ENCODE assay signal across 22 cellular contexts in genomic region chr1:59553381-59553780, GRCh38.
DNase-seq lines count a peak whose midpoint lies in the region; ATAC-seq, FAIRE-seq and TF ChIP-seq lines count a peak whose summit lies in the region.
"Had no signal": no experiment of that assay in that cellular context is flagged by ENCODE, and none has a peak within 500 bp of the region (broad histone marks: within the 10 kb centered on the region; RNA-seq: fewer than 3 reads in every experiment).

No MANE protein-coding gene starts in this region.

- POLR2A ChIA-PET in HepG2 (lab: Yijun Ruan, JAX), result no interaction called here

- H3K4me1 ChIP-seq in right lobe of liver (peaks cover 0 to 45% (median 17%) of the 10 kb centered on the region in 4 donors), HepG2 (ENCODE audit: insufficient read depth, low read length) (peaks cover 83% of the 10 kb centered on the region), uterus (peaks cover 0 to 14% of the 10 kb centered on the region in 2 donors)
- H3K4me1 ChIP-seq: A549, BLaER1 had no signal

- no peak for TF ChIP-seq RAD21 in HepG2 (CRISPR knock-in tag; IDR thresholded peaks at IDR 0.05)

- H3K36me3 Mint-ChIP-seq in mesothelial cell of epicardium, result peaks cover 14% of the 10 kb centered on the region

- TF ChIP-seq POLR2A in right lobe of liver (IDR thresholded peaks at IDR 0.05) (no peak), HepG2 (IDR thresholded peaks at IDR 0.05; ENCODE audit: insufficient read depth in 1 of 2, low read depth in 2 of 2, low read length in 2 of 2) (no peak), uterus (IDR thresholded peaks at IDR 0.05) (no peak)

- peaks cover 10% of the 10 kb centered on the region for H3K9me3 Mint-ChIP-seq in mesothelial cell of epicardium

- H3K79me2 ChIP-seq in HepG2 (ENCODE audit: insufficient read depth, low read length), result no peaks in the 10 kb centered on the region

- whole genome bisulfite sequencing in right lobe of liver (ENCODE audit: insufficient coverage, low coverage, low lambda C conversion rate, missing lambda C conversion rate), result 79% methylated on average over 4 of the region's 4 CpGs
- 98% methylated on average over 4 of the region's 4 CpGs for WGBS in HepG2 (ENCODE audit: low lambda C conversion rate)

- H3K9ac ChIP-seq in HepG2 (ENCODE audit: insufficient read depth, low read depth, low read length), result no peak overlapping the region
- H3K9ac ChIP-seq: BLaER1 had no signal

- ATAC-seq in right lobe of liver (no peak), HepG2 (no peak), HG02885 (IDR thresholded peaks at IDR 0.05; ENCODE audit: poor library complexity, unreplicated experiment) (no peak), GM19463 (IDR thresholded peaks at IDR 0.05; ENCODE audit: unreplicated experiment) (no peak)
- ATAC-seq: A549, GM12878, GM23338, K562 had no signal

- H3K4me3 ChIP-seq in right lobe of liver (no peak overlapping the region), HepG2 (replicated peaks in 1 of 3; ENCODE audit: insufficient read depth in 1 of 3, low read depth in 2 of 3, low read length in 3 of 3) (no peak overlapping the region), choroid plexus epithelial cell (ENCODE audit: low read depth, low read length) (no peak overlapping the region), uterus (no peak overlapping the region)
- H3K4me3 ChIP-seq: A549, BLaER1, GM12878, GM23338, K562 had no signal

- TF ChIP-seq CTCF in right lobe of liver (IDR thresholded peaks at IDR 0.05) (no peak), HepG2 (CRISPR knock-in tag; IDR thresholded peaks at IDR 0.05) (no peak), choroid plexus epithelial cell (conservative IDR thresholded peaks at IDR 0.05; ENCODE audit: low read depth, low read length) (no peak), mesothelial cell of epicardium (IDR thresholded peaks at IDR 0.05; ENCODE audit: unreplicated experiment) (no peak), uterus (IDR thresholded peaks at IDR 0.05) (no peak)

- H3K4me2 ChIP-seq in HepG2 (ENCODE audit: low read depth, low read length), result no peak overlapping the region
- H3K4me2 ChIP-seq: A549, BLaER1, GM23338 had no signal

- no peak for DNase-seq in right lobe of liver
- no peak for DNase-seq in HepG2 (ENCODE audit: low spot score)
- DNase-seq in choroid plexus epithelial cell (ENCODE audit: low read depth), result peak; percentile 67
- no peak for DNase-seq in mesothelial cell of epicardium (ENCODE audit: low spot score in 2 of 2, unreplicated experiment in 2 of 2)
- no peak for DNase-seq in uterus
- no peak for DNase-seq in cortex of kidney (lab: John Stamatoyannopoulos, UW)
- DNase-seq: CD4-positive, alpha-beta memory T cell; DMS153; DMS79 treated with DMSO at 0.1 percent for 48 hours; EL; HCEC 1CT; HFFc6 had no signal

- H3K36me3 ChIP-seq in right lobe of liver, result peaks cover 0 to 7% (median 3%) of the 10 kb centered on the region in 4 donors
- no peaks in the 10 kb centered on the region; a peak in 1 of 5 replicates for H3K36me3 ChIP-seq in HepG2 (replicated peaks in 1 of 2; ENCODE audit: control insufficient read depth in 1 of 2, insufficient read depth in 2 of 2, low read length in 2 of 2)
- no peaks in the 10 kb centered on the region for H3K36me3 ChIP-seq in uterus

- H3K27me3 ChIP-seq in right lobe of liver (no peaks in the 10 kb centered on the region), HepG2 (ENCODE audit: control insufficient read depth in 1 of 2, insufficient read depth in 2 of 2, low read length in 2 of 2) (no peaks in the 10 kb centered on the region), uterus (no peaks in the 10 kb centered on the region)
- H3K27me3 ChIP-seq: BLaER1 had no signal

- CTCF ChIA-PET in HepG2 (lab: Yijun Ruan, JAX; ENCODE audit: low intra/inter-chr PET ratio, low total read pairs), result no interaction called here

- TF ChIP-seq EP300 in HepG2 (IDR thresholded peaks at IDR 0.05; ENCODE audit: low read depth in 2 of 2, low read length in 2 of 2) (no peak), HepG2 (CRISPR knock-in tag; IDR thresholded peaks at IDR 0.05; ENCODE audit: borderline replicate concordance) (no peak)

- peaks cover 76% of the 10 kb centered on the region for H3K4me1 Mint-ChIP-seq in mesothelial cell of epicardium
- H3K4me1 Mint-ChIP-seq: CD4-positive, alpha-beta memory T cell had no signal

- no peak overlapping the region for H3K4me3 Mint-ChIP-seq in mesothelial cell of epicardium
- H3K4me3 Mint-ChIP-seq: CD14-positive monocyte; CD4-positive, alpha-beta memory T cell; GM23338; HFFc6 had no signal

- peak overlapping the region in 2 of 3 donors; percentile 11 to 52 for H3K27ac ChIP-seq in right lobe of liver
- no peak overlapping the region for H3K27ac ChIP-seq in HepG2 (ENCODE audit: extremely low read length, insufficient read depth, low read length)
- peak overlapping the region; percentile 15 to 26 for H3K27ac ChIP-seq in uterus
- H3K27ac ChIP-seq: 22Rv1, A549, BLaER1 had no signal

- in situ Hi-C loops in HepG2 (cut with HindIII; ENCODE audit: extremely low pct_ligation_motif_present, low pct_unique_long_range_greater_than_20kb), result loop anchor here (10.0 kb wide), 2 partner anchors 121 to 259 kb away; partner anchors contain the start of gene FGGY

- BruUV-seq in HepG2 (replicated peaks; lab: Mats Ljungman, UMichigan), result no TSS peak

- H3K27ac Mint-ChIP-seq in mesothelial cell of epicardium, result peak overlapping the region; percentile 96
- H3K27ac Mint-ChIP-seq: CD4-positive, alpha-beta memory T cell; HFFc6 had no signal

- H3K9me3 ChIP-seq in right lobe of liver, result no peaks in the 10 kb centered on the region
- peaks cover 5% of the 10 kb centered on the region; the same call in 1 of the 2 replicates for H3K9me3 ChIP-seq in HepG2 (ENCODE audit: low read length)
- no peaks in the 10 kb centered on the region for H3K9me3 ChIP-seq in uterus
- H3K9me3 ChIP-seq: A549 had no signal

- no peak for FAIRE-seq in HepG2 (lab: Jason Lieb, UNC)
- FAIRE-seq: A549, GM12878, H54, K562 had no signal

- no peaks in the 10 kb centered on the region for H3K27me3 Mint-ChIP-seq in mesothelial cell of epicardium (ENCODE audit: low read depth)
- H3K27me3 Mint-ChIP-seq: CD4-positive, alpha-beta memory T cell had no signal

- H2AFZ ChIP-seq in HepG2 (ENCODE audit: low read length), result no peak overlapping the region
- H2AFZ ChIP-seq: GM23338 had no signal

- H4K20me1 ChIP-seq in HepG2 (ENCODE audit: insufficient read depth, low read length), result no peaks in the 10 kb centered on the region
- H4K20me1 ChIP-seq: BLaER1 had no signal

- intact Hi-C loops in right lobe of liver (cut with DNase I) (no loop called here), HepG2 (cut with micrococcal nuclease; ENCODE audit: unreplicated experiment) (loop anchor here (10.0 kb wide), 1 partner anchor 769 kb away; the partner anchor contains the start of gene JUN), uterus (cut with DNase I; ENCODE audit: low total_unique reads) (loop anchor here (10.0 kb wide), 1 partner anchor 769 kb away; the partner anchor contains the start of gene JUN)

TF ChIP-seq in HepG2, 621 proteins besides CTCF, POLR2A, EP300 and RAD21:
- TF ChIP-seq RERE (CRISPR knock-in tag; IDR thresholded peaks at IDR 0.05; ENCODE audit: low read depth), result no peak

Comparison
In these comparisons a context has a peak if more than half of its experiments do, and no peak if none do; other contexts are left out.
1. intact Hi-C loops: an anchor here in HepG2 (10.0 kb wide) and uterus (10.0 kb wide); none called in right lobe of liver.